11 cellular contexts compared by ENCODE assay signal in genomic region chr12:1939316-1939715, GRCh38. TPM values are rescaled to one million over a fixed set of nuclear protein-coding genes. Genes with fewer than 3 reads are reported as not detected.
DNase-seq lines count a peak whose midpoint lies in the region; ATAC-seq and TF ChIP-seq lines count a peak whose summit lies in the region.
"Had no signal": no experiment of that assay in that cellular context is flagged by ENCODE, and none has a peak within 500 bp of the region (broad histone marks: within the 10 kb centered on the region; RNA-seq: fewer than 3 reads in every experiment).

No MANE protein-coding gene starts in this region.

- H3K9me2 ChIP-seq in hepatocyte (replicated peaks; ENCODE audit: insufficient read depth), result no peaks in the 10 kb centered on the region

- ATAC-seq in GM21825 (IDR thresholded peaks at IDR 0.05; ENCODE audit: unreplicated experiment), result no peak

- H3K9ac ChIP-seq in BLaER1 treated with 17β-estradiol and CSF1 and Interleukin-3, amounts not matched to agents 10 nM and 100 nM, result peak overlapping the region in 5 of 11 experiments; percentile 14 to 60 (median 50); a peak in 5 of 22 replicates
- peak overlapping the region; percentile 17 for H3K9ac ChIP-seq in adipocyte (ENCODE audit: low read length)

- no peaks in the 10 kb centered on the region for H3K27me3 ChIP-seq in BLaER1 treated with 17β-estradiol and CSF1 and Interleukin-3, amounts not matched to agents 10 nM and 100 nM
- H3K27me3 ChIP-seq in adipocyte (replicated peaks; ENCODE audit: control insufficient read depth, insufficient read depth, low read length), result no peaks in the 10 kb centered on the region
- no peaks in the 10 kb centered on the region for H3K27me3 ChIP-seq in hepatocyte
- H3K27me3 ChIP-seq in sigmoid colon, result no peaks in the 10 kb centered on the region

- no peak overlapping the region for H2AFZ ChIP-seq in hepatocyte

- peaks cover 8 to 45% (median 21%) of the 10 kb centered on the region in 11 experiments; a peak in 17 of 22 replicates for H3K36me3 ChIP-seq in BLaER1 treated with 17β-estradiol and CSF1 and Interleukin-3, amounts not matched to agents 10 nM and 100 nM
- H3K36me3 ChIP-seq in adipocyte (ENCODE audit: control insufficient read depth, insufficient read depth, low read length, severe bottlenecking) (peaks cover 27% of the 10 kb centered on the region), hepatocyte (replicated peaks; ENCODE audit: insufficient read depth, low read depth) (no peaks in the 10 kb centered on the region), sigmoid colon (peaks cover 0 to 27% (median 5%) of the 10 kb centered on the region in 4 donors)

- TF ChIP-seq POLR2A in sigmoid colon (IDR thresholded peaks at IDR 0.05), result no peak

- H4K20me1 ChIP-seq in BLaER1 treated with 17β-estradiol and CSF1 and Interleukin-3, amounts not matched to agents 10 nM and 100 nM, result no peaks in the 10 kb centered on the region
- peaks cover 3% of the 10 kb centered on the region for H4K20me1 ChIP-seq in hepatocyte (ENCODE audit: insufficient read depth, poor library complexity, severe bottlenecking)

- TF ChIP-seq EP300 in sigmoid colon (IDR thresholded peaks at IDR 0.05), result no peak

- no peak for TF ChIP-seq CTCF in hepatocyte (IDR thresholded peaks at IDR 0.05; ENCODE audit: poor library complexity)
- TF ChIP-seq CTCF in sigmoid colon (IDR thresholded peaks at IDR 0.05), result no peak

- DNase-seq in adipocyte (ENCODE audit: low read depth) (no peak), hepatocyte (ENCODE audit: low spot score) (no peak), sigmoid colon (no peak), iPS-NIHi7 (ENCODE audit: extremely low spot score) (no peak), DMS 273 treated with DMSO at 0.1 percent for 48 hours (lab: John Stamatoyannopoulos, UW) (no peak), SIG-M5 treated with dmso at 0.1 percent for 504 hours (lab: John Stamatoyannopoulos, UW; ENCODE audit: unreplicated experiment) (no peak)
- DNase-seq: KG1 had no signal

- H3K9me3 ChIP-seq in BLaER1 treated with 17β-estradiol and CSF1 and Interleukin-3, amounts not matched to agents 10 nM and 100 nM (replicated peaks in 1 of 11), result peaks cover 0 to 3% (median 0%) of the 10 kb centered on the region in 11 experiments; a peak in 2 of 22 replicates
- H3K9me3 ChIP-seq in adipocyte (ENCODE audit: control insufficient read depth, low read length) (no peaks in the 10 kb centered on the region), hepatocyte (ENCODE audit: low read depth) (no peaks in the 10 kb centered on the region), sigmoid colon (no peaks in the 10 kb centered on the region)
- H3K9me3 ChIP-seq: A549 had no signal

- H3K4me1 ChIP-seq in BLaER1 treated with 17β-estradiol and CSF1 and Interleukin-3, amounts not matched to agents 10 nM and 100 nM, result peaks cover 11 to 63% (median 50%) of the 10 kb centered on the region in 10 experiments
- peaks cover 9% of the 10 kb centered on the region for H3K4me1 ChIP-seq in adipocyte (ENCODE audit: control insufficient read depth, insufficient read depth, low read length)
- peaks cover 11% of the 10 kb centered on the region for H3K4me1 ChIP-seq in hepatocyte (ENCODE audit: insufficient read depth)
- H3K4me1 ChIP-seq in sigmoid colon, result peaks cover 0 to 69% (median 55%) of the 10 kb centered on the region in 4 donors

- intact Hi-C loops in sigmoid colon (cut with DNase I), result loop anchor here (5.0 to 10.0 kb wide), 3 partner anchors 282 to 645 kb away; no protein-coding TSS in a partner anchor

- peak overlapping the region in 9 of 11 experiments; percentile 42 to 72 (median 56); a peak in 16 of 22 replicates for H3K4me2 ChIP-seq in BLaER1 treated with 17β-estradiol and CSF1 and Interleukin-3, amounts not matched to agents 10 nM and 100 nM
- H3K4me2 ChIP-seq in hepatocyte, result peak overlapping the region; percentile 22

- 72% methylated on average over 9 of the region's 9 CpGs for WGBS in hepatocyte (ENCODE audit: low lambda C conversion rate, missing lambda C conversion rate)
- WGBS in sigmoid colon, 2 donors, result 14 to 62% methylated on average over 9 of the region's 9 CpGs

- no peak overlapping the region for H3K4me3 ChIP-seq in BLaER1 treated with 17β-estradiol and CSF1 and Interleukin-3, amounts not matched to agents 10 nM and 100 nM
- H3K4me3 ChIP-seq in adipocyte (ENCODE audit: low read length) (no peak overlapping the region), hepatocyte (no peak overlapping the region), sigmoid colon (peak overlapping the region in 1 of 4 donors; percentile 11)
- H3K4me3 ChIP-seq: A549 had no signal

- no peaks in the 10 kb centered on the region for H3K79me2 ChIP-seq in hepatocyte

- H3K27ac ChIP-seq in BLaER1 treated with 17β-estradiol and CSF1 and Interleukin-3, amounts not matched to agents 10 nM and 100 nM, result peak overlapping the region in 6 of 11 experiments; percentile 24 to 56 (median 40); a peak in 5 of 22 replicates
- H3K27ac ChIP-seq in hepatocyte (peak overlapping the region; percentile 0), sigmoid colon (peak overlapping the region; percentile 73 to 84 (median 79))
- H3K27ac ChIP-seq: A549 had no signal

RNA-seq across cellular contexts. Expression of gene CACNA2D4, which starts 20.9 kb away (rescaled TPM):
- total RNA-seq in hepatocyte (1.3 and 4.7 TPM in 2 replicates), sigmoid colon (1 to 10 TPM; 2.8 to 4.9 (median 3.4) TPM)
- polyA plus RNA-seq in hepatocyte (2.1 and 5.7 TPM in 2 replicates), sigmoid colon (1 to 10 TPM; 3.6 to 5.8 (median 5.4) TPM)
- total RNA-seq: SK-MEL-5 had no signal
- polyA plus RNA-seq: A549 had no signal

Comparison
In these comparisons a context has a peak if more than half of its experiments do, and no peak if none do; other contexts are left out.
1. H3K27ac ChIP-seq: peak in every context shown above with its lines; median percentile 79 in sigmoid colon; 40 in BLaER1 treated with 17β-estradiol and CSF1 and Interleukin-3, amounts not matched to agents 10 nM and 100 nM; 0 in hepatocyte.